20 cellular contexts compared by ENCODE assay signal in genomic region chr1:3327389-3327702, GRCh38.
"Had no signal": no experiment of that assay in that cellular context is flagged by ENCODE, and none has a peak within 500 bp of the region (broad histone marks: within the 10 kb centered on the region; RNA-seq: fewer than 3 reads in every experiment).

No MANE protein-coding gene starts in this region.

- H3K27ac Mint-ChIP-seq: endodermal cell, naive B cell had no signal

- H3K4me1 Mint-ChIP-seq: naive B cell had no signal

- H3K4me1 ChIP-seq: foreskin keratinocyte, left lung had no signal

- ATAC-seq: foreskin keratinocyte, left lung had no signal

- H3K9me3 ChIP-seq: colonic mucosa, left lung, ovary, upper lobe of left lung, uterus had no signal

- H3K27me3 ChIP-seq: colonic mucosa, foreskin keratinocyte, ovary, uterus had no signal

- DNase-seq: colonic mucosa; dermis blood vessel endothelial cell; effector CD4-positive, alpha-beta T cell; endodermal cell; erythroblast; foreskin keratinocyte; head of caudate nucleus; hypothalamus; kidney glomerular epithelial cell; mesenchymal stem cell; midbrain; naive B cell; ovary; stimulated activated CD4-positive, alpha-beta T cell treated with anti-CD3 and anti-CD28 coated beads, Interleukin-2, amount 100 ng/mL, for 48 hours; stimulated activated naive CD4-positive, alpha-beta T cell treated with Interleukin-2 at 50 U/mL for 16 hours; uterus had no signal

- H3K9me3 Mint-ChIP-seq: endodermal cell, naive B cell had no signal

- H3K4me3 ChIP-seq: colonic mucosa, left lung, lung, ovary, smooth muscle cell, upper lobe of left lung, uterus had no signal

- H3K4me3 Mint-ChIP-seq: endodermal cell, naive B cell had no signal

- H3K36me3 Mint-ChIP-seq: naive B cell had no signal

- H3K27ac ChIP-seq: colonic mucosa, foreskin keratinocyte, left lung, ovary, upper lobe of left lung, uterus had no signal

- H3K36me3 ChIP-seq: colonic mucosa, left lung, ovary, upper lobe of left lung, uterus had no signal
